ENCODE assay signal across 9 cellular contexts in genomic region chr7:99165816-99166215, GRCh38. TPM values are rescaled to one million over a fixed set of nuclear protein-coding genes. Genes with fewer than 3 reads are reported as not detected.
"Had no signal": no experiment of that assay in that cellular context is flagged by ENCODE, and none has a peak within 500 bp of the region (broad histone marks: within the 10 kb centered on the region; RNA-seq: fewer than 3 reads in every experiment).

No MANE protein-coding gene starts in this region.

- H3K9ac ChIP-seq: KMS-11 had no signal

- H3K4me2 ChIP-seq: KMS-11 had no signal

- DNase-seq: IMR-90, Karpas-422, KBM-7, KG1 had no signal

- FAIRE-seq: HTR-8/SVneo had no signal

- H3K27ac ChIP-seq: HL-60, KMS-11 had no signal

RNA-seq across cellular contexts. Expression of gene KPNA7, which starts 42.1 kb away (rescaled TPM):
- total RNA-seq: HT1080, IMR-90 had no signal
- polyA plus RNA-seq: IgD-negative memory B cell, IMR-90 had no signal
